Comparison of ENCODE assay signal across 8 cellular contexts in the genomic region with DNA sequence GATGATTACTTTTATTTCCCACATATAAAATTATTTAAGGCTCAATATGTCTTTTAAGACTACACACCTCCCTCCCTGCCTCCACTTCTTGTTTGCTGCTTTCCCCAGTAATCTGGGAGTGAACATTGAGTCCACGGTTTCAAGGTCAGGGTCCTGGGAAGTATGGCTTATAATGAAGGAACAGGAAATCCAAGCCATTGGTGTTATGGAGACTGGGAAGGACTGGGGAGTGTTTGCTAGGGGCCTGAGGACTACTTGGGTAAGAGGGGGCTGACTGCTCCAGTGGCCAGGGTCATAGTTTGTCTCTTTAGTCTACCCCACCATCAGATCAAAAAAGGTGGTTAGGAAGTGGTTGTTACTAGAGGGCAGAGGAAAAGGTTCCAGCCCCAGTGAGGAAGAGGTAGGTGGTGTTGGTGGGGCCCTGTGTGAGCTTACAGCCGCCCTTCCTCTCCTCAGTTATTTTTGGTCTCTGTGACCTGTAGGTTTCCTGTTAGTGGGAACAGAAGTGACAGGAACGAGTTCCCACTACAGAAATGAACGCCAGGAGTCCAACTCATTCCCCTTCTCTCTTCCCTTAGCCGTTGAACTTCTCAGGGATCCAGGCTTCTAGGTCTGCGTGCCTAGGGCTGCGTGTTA. TPM values are rescaled to one million over a fixed set of nuclear protein-coding genes. Genes with fewer than 3 reads are reported as not detected.
A peak's percentile ranks its signal among the peaks of the same experiment; 100 is the strongest.
DNase-seq lines count a peak whose midpoint lies in the region; ATAC-seq and FAIRE-seq lines count a peak whose summit lies in the region.

No MANE protein-coding gene starts in this region.

- H3K4me1 ChIP-seq in right cardiac atrium (ENCODE audit: control insufficient read depth, insufficient read depth, low read length) (peaks cover 5% of the 10 kb centered on the region), small intestine (ENCODE audit: control insufficient read depth in 2 of 2, insufficient read depth in 1 of 2, low read depth in 1 of 2, low read length in 1 of 2) (peaks cover 0 to 6% of the 10 kb centered on the region in 2 donors)

- no peaks in the 10 kb centered on the region for H3K36me3 ChIP-seq in small intestine (ENCODE audit: control insufficient read depth in 2 of 2, insufficient read depth in 2 of 2, low read length in 2 of 2)

- intact Hi-C loops in right cardiac atrium (cut with DNase I): no loop called here

- no peaks in the 10 kb centered on the region for H3K27me3 ChIP-seq in right cardiac atrium (ENCODE audit: control insufficient read depth, insufficient read depth)
- H3K27me3 ChIP-seq in small intestine (ENCODE audit: control insufficient read depth in 2 of 2, insufficient read depth in 2 of 2, low read length in 2 of 2): no peaks in the 10 kb centered on the region

- DNase-seq in activated naive CD4-positive, alpha-beta T cell treated with Interleukin-2 at 50 U/mL for 16 hours: peak; percentile 55
- DNase-seq in right cardiac atrium (no peak), small intestine (peak; percentile 51), HT-29 (ENCODE audit: low spot score) (no peak), nucleus accumbens (lab: John Stamatoyannopoulos, UW) (no peak), T-helper 9 cell (no peak)

- peak; percentile 12 for ATAC-seq in GM18858 (IDR thresholded peaks at IDR 0.05; ENCODE audit: unreplicated experiment)
- peak; percentile 18 for ATAC-seq in HG03097 (IDR thresholded peaks at IDR 0.05; ENCODE audit: low FRiP score, unreplicated experiment)
- ATAC-seq in right cardiac atrium: peak; percentile 34 to 75

- FAIRE-seq in small intestine (lab: Jason Lieb, UNC): no peak

- H3K9me3 ChIP-seq in right cardiac atrium (ENCODE audit: control insufficient read depth, low read length) (no peaks in the 10 kb centered on the region), small intestine (ENCODE audit: control insufficient read depth, low read depth) (no peaks in the 10 kb centered on the region)

- peak overlapping the region; percentile 50 for H3K4me3 ChIP-seq in right cardiac atrium (ENCODE audit: low read length)
- peak overlapping the region; percentile 36 to 65 for H3K4me3 ChIP-seq in small intestine (ENCODE audit: low read depth in 1 of 2, low read length in 2 of 2)

- WGBS in right cardiac atrium: 10% methylated on average over 7 of the region's 7 CpGs
- 3 to 11% (median 8%) methylated on average over 6 to 7 of the region's 7 CpGs for WGBS in small intestine, 3 donors

- H3K27ac ChIP-seq in right cardiac atrium (ENCODE audit: low read length) (peak overlapping the region; percentile 95), small intestine (ENCODE audit: low read depth in 1 of 2, low read length in 1 of 2) (peak overlapping the region; percentile 92 to 98)

RNA-seq across cellular contexts. Expression of gene SLC16A13, which starts 0.7 kb away (rescaled TPM):
- total RNA-seq in right cardiac atrium: 1 to 10 TPM in 2 of 4 donors, under 1 TPM in 2; 0.91 to 1.1 (median 0.98) TPM
- polyA plus RNA-seq in right cardiac atrium: 1.2 TPM
- polyA plus RNA-seq in small intestine: 1 to 10 TPM; 1.8 to 8.0 (median 1.9) TPM
- 0.16 and 0.28 TPM in 2 replicates for total RNA-seq in HT-29 (2014; rRNA removed; shearing (Covaris generic))

RNA-seq across cellular contexts. Expression of gene SLC16A11, which starts 8.8 kb away (rescaled TPM):
- total RNA-seq in right cardiac atrium: 1 to 10 TPM; 3.3 to 5.3 (median 3.7) TPM
- 11.3 TPM for polyA plus RNA-seq in right cardiac atrium
- 1 to 10 TPM in 1 of 3 donors, not detected in 2; 2.3 TPM for polyA plus RNA-seq in small intestine
- not detected in 2 replicates for total RNA-seq in HT-29 (2014; rRNA removed; shearing (Covaris generic))

RNA-seq across cellular contexts. Expression of gene BCL6B, which starts 12.2 kb away (rescaled TPM):
- total RNA-seq in right cardiac atrium: 10 to 100 TPM in 2 of 4 donors, 1 to 10 TPM in 2; 6.7 to 16.8 (median 10.1) TPM
- 6.9 TPM for polyA plus RNA-seq in right cardiac atrium
- polyA plus RNA-seq in small intestine: 1 to 10 TPM in 2 of 3 donors, under 1 TPM in 1; 0.45 to 8.7 (median 2.4) TPM
- total RNA-seq in HT-29 (2014; rRNA removed; shearing (Covaris generic)): not detected in 2 replicates

RNA-seq across cellular contexts. Expression of gene RNASEK, which starts 22.6 kb away (rescaled TPM):
- 100 to 1,000 TPM; 188 to 219 (median 193) TPM for total RNA-seq in right cardiac atrium
- polyA plus RNA-seq in right cardiac atrium: 357 TPM
- polyA plus RNA-seq in small intestine: 100 to 1,000 TPM; 204 to 313 (median 302) TPM
- total RNA-seq in HT-29 (2014; rRNA removed; shearing (Covaris generic)): 111 and 114 TPM in 2 replicates

RNA-seq across cellular contexts. Expression of gene ALOX12, which starts 39.2 kb away (rescaled TPM):
- total RNA-seq in right cardiac atrium: under 1 TPM in 1 of 4 donors, not detected in 3; 0.18 TPM
- 0.09 TPM for polyA plus RNA-seq in right cardiac atrium
- polyA plus RNA-seq in small intestine: under 1 TPM in 1 of 3 donors, not detected in 2; 0.04 TPM
- not detected in 2 replicates for total RNA-seq in HT-29 (2014; rRNA removed; shearing (Covaris generic))

Comparison
In these comparisons a context has a peak if more than half of its experiments do, and no peak if none do; other contexts are left out.
1. DNase-seq: peak in activated naive CD4-positive, alpha-beta T cell treated with Interleukin-2 at 50 U/mL for 16 hours (single experiment) and small intestine (single experiment); none in right cardiac atrium (0 of 3), HT-29 (single experiment), nucleus accumbens (0 of 56) and T-helper 9 cell (single experiment).
2. Peak in every context shown above with its lines, with median percentiles within 50 percentile points of each other: ATAC-seq.